1 cellular context compared by ENCODE assay signal in the genomic region with DNA sequence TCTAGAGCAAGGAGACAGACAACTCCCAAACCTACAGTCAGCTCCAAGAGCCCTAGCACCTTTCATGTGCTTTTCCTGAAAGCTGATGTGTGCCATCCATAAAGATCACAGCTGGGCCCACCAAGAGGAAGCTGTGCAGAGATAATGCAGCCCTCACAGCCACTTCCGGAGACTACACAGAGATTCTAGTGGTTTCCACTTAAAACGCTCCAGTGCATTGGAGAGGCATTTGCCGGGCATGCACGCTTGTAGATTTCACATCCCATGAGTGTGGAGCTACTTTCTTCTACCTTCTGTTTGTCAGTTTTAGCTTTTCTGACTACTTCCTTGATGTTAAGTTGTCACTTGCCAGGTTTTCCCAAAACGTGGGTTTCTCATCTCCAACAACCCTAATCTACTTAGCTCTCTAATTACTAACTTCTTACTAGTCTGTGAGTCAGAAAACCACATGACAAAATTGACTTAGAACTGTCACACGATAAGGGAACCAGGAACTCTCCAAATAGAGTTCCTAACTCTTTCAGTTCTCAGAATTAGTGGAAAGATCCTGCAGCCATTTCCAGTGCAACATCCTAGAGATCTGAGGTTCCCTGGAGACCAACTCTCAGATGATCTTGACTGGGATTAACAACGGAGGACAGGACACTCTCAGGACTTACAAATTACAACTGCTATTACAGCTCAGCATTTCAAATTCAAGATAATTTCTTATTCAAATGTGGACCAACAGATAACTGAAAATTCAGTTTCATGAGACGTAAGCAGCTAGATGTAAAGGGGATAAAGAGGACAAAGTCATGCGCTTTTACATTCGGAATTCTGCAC.
TF ChIP-seq lines count a peak whose summit lies in the region.

No MANE protein-coding gene starts in this region.

TF ChIP-seq in K562, 482 proteins besides CTCF, POLR2A, EP300 and RAD21 (continued from another document and continues in another):
- TF ChIP-seq, protein P1, sequence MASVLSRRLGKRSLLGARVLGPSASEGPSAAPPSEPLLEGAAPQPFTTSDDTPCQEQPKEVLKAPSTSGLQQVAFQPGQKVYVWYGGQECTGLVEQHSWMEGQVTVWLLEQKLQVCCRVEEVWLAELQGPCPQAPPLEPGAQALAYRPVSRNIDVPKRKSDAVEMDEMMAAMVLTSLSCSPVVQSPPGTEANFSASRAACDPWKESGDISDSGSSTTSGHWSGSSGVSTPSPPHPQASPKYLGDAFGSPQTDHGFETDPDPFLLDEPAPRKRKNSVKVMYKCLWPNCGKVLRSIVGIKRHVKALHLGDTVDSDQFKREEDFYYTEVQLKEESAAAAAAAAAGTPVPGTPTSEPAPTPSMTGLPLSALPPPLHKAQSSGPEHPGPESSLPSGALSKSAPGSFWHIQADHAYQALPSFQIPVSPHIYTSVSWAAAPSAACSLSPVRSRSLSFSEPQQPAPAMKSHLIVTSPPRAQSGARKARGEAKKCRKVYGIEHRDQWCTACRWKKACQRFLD (CRISPR knock-in tag; IDR thresholded peaks at IDR 0.05), result 0 out of 2 replicates have a peak, but pooled peaks have one; percentile 45
- TF ChIP-seq TARDBP (IDR thresholded peaks at IDR 0.05) (no peak), ZZZ3 (IDR thresholded peaks at IDR 0.05) (no peak), NR2F6 (CRISPR knock-in tag; IDR thresholded peaks at IDR 0.05) (no peak), SP1 (CRISPR knock-in tag; IDR thresholded peaks at IDR 0.05) (no peak), ELF1 (tag; IDR thresholded peaks at IDR 0.05) (peak; percentile 69), SLC30A9 (CRISPR knock-in tag; IDR thresholded peaks at IDR 0.05) (no peak), NFIX (CRISPR knock-in tag; IDR thresholded peaks at IDR 0.05; ENCODE audit: low read depth) (no peak), HMGXB4 (CRISPR knock-in tag; IDR thresholded peaks at IDR 0.05) (no peak), CLOCK (CRISPR knock-in tag; IDR thresholded peaks at IDR 0.05; ENCODE audit: borderline replicate concordance) (0 out of 2 replicates have a peak, but pooled peaks have one; percentile 37), ADNP (tag; IDR thresholded peaks at IDR 0.05) (no peak), CBX8 (IDR thresholded peaks at IDR 0.05; ENCODE audit: borderline replicate concordance, extremely low read depth, low read depth, low read length, poor library complexity, severe bottlenecking) (no peak), ILF3 (IDR thresholded peaks at IDR 0.05; ENCODE audit: borderline replicate concordance) (no peak), SIN3A (IDR thresholded peaks at IDR 0.05; ENCODE audit: borderline replicate concordance in 2 of 2, control insufficient read depth in 1 of 2, low read depth in 2 of 2, low read length in 2 of 2) (no peak), BDP1 (IDR thresholded peaks at IDR 0.05; ENCODE audit: insufficient read depth, insufficient read length) (no peak), HMBOX1 (IDR thresholded peaks at IDR 0.05) (peak; percentile 98), ZNF740 (CRISPR knock-in tag; IDR thresholded peaks at IDR 0.05) (no peak), ZNF740 (tag; IDR thresholded peaks at IDR 0.05) (no peak), TEAD4 (IDR thresholded peaks at IDR 0.05; ENCODE audit: low read length) (peak; percentile 57), TEAD4 (CRISPR knock-in tag; IDR thresholded peaks at IDR 0.05; ENCODE audit: borderline replicate concordance) (no peak), TCF3 (CRISPR knock-in tag; IDR thresholded peaks at IDR 0.05) (peak; percentile 65), ZNF282 (CRISPR knock-in tag; IDR thresholded peaks at IDR 0.05) (no peak), NFE2 (IDR thresholded peaks at IDR 0.05; ENCODE audit: low read depth) (no peak), ZSCAN32 (CRISPR knock-in tag; IDR thresholded peaks at IDR 0.05) (no peak), TBP (optimal IDR thresholded peaks at IDR 0.05; ENCODE audit: low read depth, low read length) (no peak), TSC22D4 (tag; IDR thresholded peaks at IDR 0.05) (no peak), MXI1 (IDR thresholded peaks at IDR 0.05; ENCODE audit: low read depth, low read length) (no peak)
- TF ChIP-seq, protein P2, sequence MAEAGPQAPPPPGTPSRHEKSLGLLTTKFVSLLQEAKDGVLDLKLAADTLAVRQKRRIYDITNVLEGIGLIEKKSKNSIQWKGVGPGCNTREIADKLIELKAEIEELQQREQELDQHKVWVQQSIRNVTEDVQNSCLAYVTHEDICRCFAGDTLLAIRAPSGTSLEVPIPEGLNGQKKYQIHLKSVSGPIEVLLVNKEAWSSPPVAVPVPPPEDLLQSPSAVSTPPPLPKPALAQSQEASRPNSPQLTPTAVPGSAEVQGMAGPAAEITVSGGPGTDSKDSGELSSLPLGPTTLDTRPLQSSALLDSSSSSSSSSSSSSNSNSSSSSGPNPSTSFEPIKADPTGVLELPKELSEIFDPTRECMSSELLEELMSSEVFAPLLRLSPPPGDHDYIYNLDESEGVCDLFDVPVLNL (CRISPR knock-in tag; IDR thresholded peaks at IDR 0.05; ENCODE audit: low read depth), result no peak
- TF ChIP-seq, protein P3, sequence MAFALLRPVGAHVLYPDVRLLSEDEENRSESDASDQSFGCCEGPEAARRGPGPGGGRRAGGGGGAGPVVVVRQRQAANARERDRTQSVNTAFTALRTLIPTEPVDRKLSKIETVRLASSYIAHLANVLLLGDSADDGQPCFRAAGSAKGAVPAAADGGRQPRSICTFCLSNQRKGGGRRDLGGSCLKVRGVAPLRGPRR (CRISPR knock-in tag; IDR thresholded peaks at IDR 0.05), result no peak
- TF ChIP-seq, protein P4, sequence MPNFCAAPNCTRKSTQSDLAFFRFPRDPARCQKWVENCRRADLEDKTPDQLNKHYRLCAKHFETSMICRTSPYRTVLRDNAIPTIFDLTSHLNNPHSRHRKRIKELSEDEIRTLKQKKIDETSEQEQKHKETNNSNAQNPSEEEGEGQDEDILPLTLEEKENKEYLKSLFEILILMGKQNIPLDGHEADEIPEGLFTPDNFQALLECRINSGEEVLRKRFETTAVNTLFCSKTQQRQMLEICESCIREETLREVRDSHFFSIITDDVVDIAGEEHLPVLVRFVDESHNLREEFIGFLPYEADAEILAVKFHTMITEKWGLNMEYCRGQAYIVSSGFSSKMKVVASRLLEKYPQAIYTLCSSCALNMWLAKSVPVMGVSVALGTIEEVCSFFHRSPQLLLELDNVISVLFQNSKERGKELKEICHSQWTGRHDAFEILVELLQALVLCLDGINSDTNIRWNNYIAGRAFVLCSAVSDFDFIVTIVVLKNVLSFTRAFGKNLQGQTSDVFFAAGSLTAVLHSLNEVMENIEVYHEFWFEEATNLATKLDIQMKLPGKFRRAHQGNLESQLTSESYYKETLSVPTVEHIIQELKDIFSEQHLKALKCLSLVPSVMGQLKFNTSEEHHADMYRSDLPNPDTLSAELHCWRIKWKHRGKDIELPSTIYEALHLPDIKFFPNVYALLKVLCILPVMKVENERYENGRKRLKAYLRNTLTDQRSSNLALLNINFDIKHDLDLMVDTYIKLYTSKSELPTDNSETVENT (CRISPR knock-in tag; IDR thresholded peaks at IDR 0.05), result no peak
